27 cellular contexts compared by ENCODE assay signal in the genomic region with DNA sequence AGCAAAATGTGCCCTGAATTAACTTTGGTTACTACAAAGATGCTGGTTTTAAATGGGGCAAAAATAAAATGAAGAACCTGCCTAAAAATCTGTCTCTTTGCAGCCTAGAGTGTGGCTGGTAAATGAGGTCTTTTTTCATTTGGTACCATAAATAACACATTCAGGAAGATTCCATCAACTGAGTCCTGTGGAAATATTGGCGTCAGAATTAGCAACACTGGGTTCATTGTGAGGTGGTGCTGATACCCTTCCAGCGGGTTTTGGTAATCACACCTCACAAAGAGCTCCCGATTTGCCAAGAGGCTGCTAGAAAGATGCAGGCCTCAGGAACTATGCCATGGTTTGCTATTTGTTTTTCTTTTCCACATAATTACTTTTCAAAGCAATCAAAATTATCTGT. TPM values are rescaled to one million over a fixed set of nuclear protein-coding genes. Genes with fewer than 3 reads are reported as not detected.
DNase-seq lines count a peak whose midpoint lies in the region; ATAC-seq and TF ChIP-seq lines count a peak whose summit lies in the region.
"Had no signal": no experiment of that assay in that cellular context is flagged by ENCODE, and none has a peak within 500 bp of the region (broad histone marks: within the 10 kb centered on the region; RNA-seq: fewer than 3 reads in every experiment).

No MANE protein-coding gene starts in this region.

- H3K4me1 ChIP-seq in left ventricle myocardium inferior (peaks cover 31% of the 10 kb centered on the region), neural progenitor cell (peaks cover 27% of the 10 kb centered on the region), thoracic aorta (ENCODE audit: control insufficient read depth in 1 of 2, low read depth in 2 of 2) (peaks cover 21 to 57% of the 10 kb centered on the region in 2 donors), foreskin keratinocyte (no peaks in the 10 kb centered on the region)

- H2AFZ ChIP-seq in neural progenitor cell (replicated peaks): peak overlapping the region; percentile 65
- H2AFZ ChIP-seq: GM23248 had no signal

- H3K36me3 ChIP-seq in left ventricle myocardium inferior (no peaks in the 10 kb centered on the region), neural progenitor cell (no peaks in the 10 kb centered on the region), thoracic aorta (no peaks in the 10 kb centered on the region)
- H3K36me3 ChIP-seq: BLaER1 treated with 17β-estradiol and CSF1 and Interleukin-3, amounts not matched to agents 10 nM and 100 nM; SJSA1 had no signal

- H3K4me3 ChIP-seq in left ventricle myocardium inferior (no peak overlapping the region), dorsolateral prefrontal cortex (no peak overlapping the region), neural progenitor cell (no peak overlapping the region), thoracic aorta (no peak overlapping the region)
- H3K4me3 ChIP-seq: BLaER1 treated with 17β-estradiol and CSF1 and Interleukin-3, amounts not matched to agents 10 nM and 100 nM; GM23248; SJSA1 had no signal

- no peak overlapping the region for H3K27ac Mint-ChIP-seq in neural progenitor cell
- H3K27ac Mint-ChIP-seq in activated naive CD4-positive, alpha-beta T cell treated with anti-CD3 and anti-CD28 coated beads for 36 hours: no peak overlapping the region

- no peaks in the 10 kb centered on the region for H4K20me1 ChIP-seq in neural progenitor cell (ENCODE audit: low read depth)
- H4K20me1 ChIP-seq: BLaER1 treated with 17β-estradiol and CSF1 and Interleukin-3, amounts not matched to agents 10 nM and 100 nM had no signal

- no peak overlapping the region for H3K4me3 Mint-ChIP-seq in neural progenitor cell
- H3K4me3 Mint-ChIP-seq in activated naive CD4-positive, alpha-beta T cell treated with anti-CD3 and anti-CD28 coated beads for 36 hours: no peak overlapping the region
- H3K4me3 Mint-ChIP-seq: CD4-positive, alpha-beta memory T cell had no signal

- no peaks in the 10 kb centered on the region for H3K9me3 Mint-ChIP-seq in neural progenitor cell
- no peaks in the 10 kb centered on the region for H3K9me3 Mint-ChIP-seq in activated naive CD4-positive, alpha-beta T cell treated with anti-CD3 and anti-CD28 coated beads for 36 hours
- H3K9me3 Mint-ChIP-seq: CD4-positive, alpha-beta memory T cell had no signal

- no peak overlapping the region for H3K4me2 ChIP-seq in neural progenitor cell
- H3K4me2 ChIP-seq: BLaER1 treated with 17β-estradiol and CSF1 and Interleukin-3, amounts not matched to agents 10 nM and 100 nM; KMS-11 had no signal

- H3K27ac ChIP-seq in left ventricle myocardium inferior (replicated peaks) (peak overlapping the region; percentile 26), dorsolateral prefrontal cortex (peak overlapping the region in 47 of 59 donors; percentile 10 to 87 (median 70)), neural progenitor cell (no peak overlapping the region), thoracic aorta (peak overlapping the region; percentile 61 to 67), foreskin keratinocyte (no peak overlapping the region)
- H3K27ac ChIP-seq: 22Rv1; BLaER1 treated with 17β-estradiol and CSF1 and Interleukin-3, amounts not matched to agents 10 nM and 100 nM; GM23248; KMS-11; SJSA1 had no signal

- ATAC-seq in thoracic aorta (ENCODE audit: insufficient number of reproducible peaks, low FRiP score, low read depth) (no peak), GM19035 (IDR thresholded peaks at IDR 0.05; ENCODE audit: unreplicated experiment) (no peak), foreskin keratinocyte (no peak)
- ATAC-seq: HCT116, Right ventricle myocardium inferior had no signal

- intact Hi-C loops in left ventricle myocardium inferior (cut with micrococcal nuclease): no loop called here
- intact Hi-C loops in cardiac septum (cut with DNase I): no loop called here
- intact Hi-C loops in dorsolateral prefrontal cortex (cut with DNase I): no loop called here
- intact Hi-C loops in activated naive CD4-positive, alpha-beta T cell treated with anti-CD3 and anti-CD28 coated beads for 36 hours (cut with micrococcal nuclease): no loop called here

- H3K27me3 Mint-ChIP-seq in neural progenitor cell (ENCODE audit: insufficient read depth, low read depth): peaks cover 6% of the 10 kb centered on the region
- H3K27me3 Mint-ChIP-seq in activated naive CD4-positive, alpha-beta T cell treated with anti-CD3 and anti-CD28 coated beads for 36 hours (ENCODE audit: low read depth): peaks cover 20% of the 10 kb centered on the region

- H3K79me2 ChIP-seq in neural progenitor cell (ENCODE audit: low read depth): no peaks in the 10 kb centered on the region

- no peaks in the 10 kb centered on the region for H3K9me3 ChIP-seq in left ventricle myocardium inferior (replicated peaks)
- H3K9me3 ChIP-seq in neural progenitor cell (ENCODE audit: low read depth): no peaks in the 10 kb centered on the region
- H3K9me3 ChIP-seq in thoracic aorta: no peaks in the 10 kb centered on the region
- H3K9me3 ChIP-seq: BLaER1 treated with 17β-estradiol and CSF1 and Interleukin-3, amounts not matched to agents 10 nM and 100 nM; SJSA1 had no signal

- CTCF ChIA-PET in activated naive CD4-positive, alpha-beta T cell treated with anti-CD3 and anti-CD28 coated beads for 36 hours (lab: Charles Lee): no interaction called here

- H3K36me3 Mint-ChIP-seq in neural progenitor cell: no peaks in the 10 kb centered on the region
- no peaks in the 10 kb centered on the region for H3K36me3 Mint-ChIP-seq in activated naive CD4-positive, alpha-beta T cell treated with anti-CD3 and anti-CD28 coated beads for 36 hours (ENCODE audit: low read depth)
- H3K36me3 Mint-ChIP-seq: CD4-positive, alpha-beta memory T cell had no signal

- TF ChIP-seq CTCF in left ventricle myocardium inferior (IDR thresholded peaks at IDR 0.05; ENCODE audit: borderline replicate concordance): no peak
- no peak for TF ChIP-seq CTCF in dorsolateral prefrontal cortex (IDR thresholded peaks at IDR 0.05 in 54 of 56, conservative IDR thresholded peaks at IDR 0.05 in 2 of 56; ENCODE audit: low read depth in 1 of 56, partially characterized antibody in 56 of 56)
- no peak for TF ChIP-seq CTCF in neural progenitor cell (IDR thresholded peaks at IDR 0.05)
- TF ChIP-seq CTCF in thoracic aorta (IDR thresholded peaks at IDR 0.05): no peak
- TF ChIP-seq CTCF in foreskin keratinocyte (conservative IDR thresholded peaks at IDR 0.05): no peak

- no peaks in the 10 kb centered on the region for H3K27me3 ChIP-seq in left ventricle myocardium inferior (ENCODE audit: low read depth)
- peaks cover 0 to 6% (median 0%) of the 10 kb centered on the region in 45 donors for H3K27me3 ChIP-seq in dorsolateral prefrontal cortex
- H3K27me3 ChIP-seq in neural progenitor cell: no peaks in the 10 kb centered on the region
- no peaks in the 10 kb centered on the region for H3K27me3 ChIP-seq in thoracic aorta (replicated peaks; ENCODE audit: insufficient read depth)
- peaks cover 40% of the 10 kb centered on the region for H3K27me3 ChIP-seq in foreskin keratinocyte
- H3K27me3 ChIP-seq: BLaER1 treated with 17β-estradiol and CSF1 and Interleukin-3, amounts not matched to agents 10 nM and 100 nM; SJSA1 had no signal

- DNase-seq in left ventricle myocardium inferior: no peak
- DNase-seq in cardiac septum (ENCODE audit: low spot score): no peak
- DNase-seq in dorsolateral prefrontal cortex: no peak
- DNase-seq in neural progenitor cell (ENCODE audit: low spot score): no peak
- no peak for DNase-seq in thoracic aorta (ENCODE audit: low spot score)
- DNase-seq in foreskin keratinocyte: no peak
- no peak for DNase-seq in activated naive CD4-positive, alpha-beta T cell treated with anti-CD3 and anti-CD28 coated beads for 36 hours
- DNase-seq: ACHN; Caco-2; CD4-positive, alpha-beta memory T cell; DMS 273 treated with DMSO at 0.1 percent for 48 hours; DMS79 treated with DMSO at 0.1 percent for 48 hours; GM23248; IMR-90; MV-4-11; NCI-H1105 treated with DMSO at 0.1 percent for 48 hours; NCI-H2029 treated with DMSO at 0.1 percent for 48 hours; NCI-H2171; NCI-H524 treated with DMSO at 0.1 percent for 48 hours; OCI-M1 had no signal

- H3K9ac ChIP-seq in neural progenitor cell: no peak overlapping the region
- H3K9ac ChIP-seq: BLaER1 treated with 17β-estradiol and CSF1 and Interleukin-3, amounts not matched to agents 10 nM and 100 nM; GM23248; KMS-11 had no signal

- H3K4me1 Mint-ChIP-seq in neural progenitor cell: peaks cover 36% of the 10 kb centered on the region
- H3K4me1 Mint-ChIP-seq in activated naive CD4-positive, alpha-beta T cell treated with anti-CD3 and anti-CD28 coated beads for 36 hours (ENCODE audit: low read depth): no peaks in the 10 kb centered on the region

- no peaks in the 10 kb centered on the region for H3F3A ChIP-seq in neural progenitor cell (ENCODE audit: low read depth)

RNA-seq across cellular contexts. Expression of gene FAM50B, which starts 55.3 kb away (rescaled TPM):
- total RNA-seq in left ventricle myocardium inferior (23.2 TPM), cardiac septum (18.2 TPM), dorsolateral prefrontal cortex (10 to 100 TPM; 15.2 to 33.0 (median 23.6) TPM), neural progenitor cell (ENCODE audit: low replicate concordance) (2.8 and 4.5 TPM in 2 replicates), thoracic aorta (10 to 100 TPM; 12.4 to 17.3 TPM), foreskin keratinocyte (6.9 and 7.8 TPM in 2 replicates)
- 9.2 and 9.4 TPM in 2 replicates for polyA plus RNA-seq in foreskin keratinocyte
- total RNA-seq in activated naive CD4-positive, alpha-beta T cell treated with anti-CD3 and anti-CD28 coated beads for 36 hours: 1 to 10 TPM; 4.4 to 5.1 TPM
- total RNA-seq: Caco-2 had no signal

Comparison
In these comparisons a context has a peak if more than half of its experiments do, and no peak if none do; other contexts are left out.
1. H3K27ac ChIP-seq: peak in left ventricle myocardium inferior (single experiment), dorsolateral prefrontal cortex (47 of 59) and thoracic aorta (2 of 2); none in neural progenitor cell (single experiment) and foreskin keratinocyte (single experiment).